In the genomic region with DNA sequence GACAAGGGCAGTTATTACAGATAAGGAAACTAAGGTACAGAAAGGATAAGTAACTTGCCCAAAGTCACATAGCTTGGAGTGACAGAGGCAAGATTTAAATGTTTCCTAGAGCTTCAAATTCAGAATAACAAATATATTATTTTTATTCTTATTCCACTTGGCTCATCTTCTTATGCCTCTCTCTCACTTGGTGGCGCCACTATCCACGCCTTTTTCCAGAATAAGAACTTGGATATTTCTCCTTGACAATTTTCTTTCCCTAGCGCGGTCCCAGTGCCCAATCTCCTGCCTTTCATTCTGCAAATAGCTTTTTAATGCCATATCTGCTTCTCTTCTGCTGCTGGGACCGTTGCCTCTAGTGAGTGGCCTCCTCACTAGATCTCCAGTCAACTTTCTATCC, we compare ENCODE assay signal across 1 cellular context.
TF ChIP-seq lines count a peak whose summit lies in the region.

No MANE protein-coding gene starts in this region.

TF ChIP-seq in HCT116, 20 proteins besides CTCF, POLR2A, EP300 and RAD21 (continued from another document):
- TF ChIP-seq, protein P1, sequence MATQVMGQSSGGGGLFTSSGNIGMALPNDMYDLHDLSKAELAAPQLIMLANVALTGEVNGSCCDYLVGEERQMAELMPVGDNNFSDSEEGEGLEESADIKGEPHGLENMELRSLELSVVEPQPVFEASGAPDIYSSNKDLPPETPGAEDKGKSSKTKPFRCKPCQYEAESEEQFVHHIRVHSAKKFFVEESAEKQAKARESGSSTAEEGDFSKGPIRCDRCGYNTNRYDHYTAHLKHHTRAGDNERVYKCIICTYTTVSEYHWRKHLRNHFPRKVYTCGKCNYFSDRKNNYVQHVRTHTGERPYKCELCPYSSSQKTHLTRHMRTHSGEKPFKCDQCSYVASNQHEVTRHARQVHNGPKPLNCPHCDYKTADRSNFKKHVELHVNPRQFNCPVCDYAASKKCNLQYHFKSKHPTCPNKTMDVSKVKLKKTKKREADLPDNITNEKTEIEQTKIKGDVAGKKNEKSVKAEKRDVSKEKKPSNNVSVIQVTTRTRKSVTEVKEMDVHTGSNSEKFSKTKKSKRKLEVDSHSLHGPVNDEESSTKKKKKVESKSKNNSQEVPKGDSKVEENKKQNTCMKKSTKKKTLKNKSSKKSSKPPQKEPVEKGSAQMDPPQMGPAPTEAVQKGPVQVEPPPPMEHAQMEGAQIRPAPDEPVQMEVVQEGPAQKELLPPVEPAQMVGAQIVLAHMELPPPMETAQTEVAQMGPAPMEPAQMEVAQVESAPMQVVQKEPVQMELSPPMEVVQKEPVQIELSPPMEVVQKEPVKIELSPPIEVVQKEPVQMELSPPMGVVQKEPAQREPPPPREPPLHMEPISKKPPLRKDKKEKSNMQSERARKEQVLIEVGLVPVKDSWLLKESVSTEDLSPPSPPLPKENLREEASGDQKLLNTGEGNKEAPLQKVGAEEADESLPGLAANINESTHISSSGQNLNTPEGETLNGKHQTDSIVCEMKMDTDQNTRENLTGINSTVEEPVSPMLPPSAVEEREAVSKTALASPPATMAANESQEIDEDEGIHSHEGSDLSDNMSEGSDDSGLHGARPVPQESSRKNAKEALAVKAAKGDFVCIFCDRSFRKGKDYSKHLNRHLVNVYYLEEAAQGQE (IDR thresholded peaks at IDR 0.05; ENCODE audit: low read depth): no peak
- TF ChIP-seq SRF (IDR thresholded peaks at IDR 0.05; ENCODE audit: low read depth) (no peak), EZH2 (IDR thresholded peaks at IDR 0.05) (no peak), EGR1 (IDR thresholded peaks at IDR 0.05; ENCODE audit: low read depth) (no peak), TCF7L2 (IDR thresholded peaks at IDR 0.05; ENCODE audit: borderline replicate concordance, extremely low read depth, insufficient read depth, insufficient read length) (no peak), EZH2phosphoT487 (IDR thresholded peaks at IDR 0.05; ENCODE audit: borderline replicate concordance) (no peak), SP1 (IDR thresholded peaks at IDR 0.05; ENCODE audit: low read depth) (no peak), CBX3 (IDR thresholded peaks at IDR 0.05; ENCODE audit: low read depth) (no peak), FOSL1 (IDR thresholded peaks at IDR 0.05; ENCODE audit: low read depth) (no peak), YY1 (IDR thresholded peaks at IDR 0.05; ENCODE audit: extremely low read depth, insufficient replicate concordance, low read depth, low read length) (no peak), SIN3A (IDR thresholded peaks at IDR 0.05; ENCODE audit: low read depth) (no peak), JUND (IDR thresholded peaks at IDR 0.05) (no peak)
- TF ChIP-seq, protein P2, sequence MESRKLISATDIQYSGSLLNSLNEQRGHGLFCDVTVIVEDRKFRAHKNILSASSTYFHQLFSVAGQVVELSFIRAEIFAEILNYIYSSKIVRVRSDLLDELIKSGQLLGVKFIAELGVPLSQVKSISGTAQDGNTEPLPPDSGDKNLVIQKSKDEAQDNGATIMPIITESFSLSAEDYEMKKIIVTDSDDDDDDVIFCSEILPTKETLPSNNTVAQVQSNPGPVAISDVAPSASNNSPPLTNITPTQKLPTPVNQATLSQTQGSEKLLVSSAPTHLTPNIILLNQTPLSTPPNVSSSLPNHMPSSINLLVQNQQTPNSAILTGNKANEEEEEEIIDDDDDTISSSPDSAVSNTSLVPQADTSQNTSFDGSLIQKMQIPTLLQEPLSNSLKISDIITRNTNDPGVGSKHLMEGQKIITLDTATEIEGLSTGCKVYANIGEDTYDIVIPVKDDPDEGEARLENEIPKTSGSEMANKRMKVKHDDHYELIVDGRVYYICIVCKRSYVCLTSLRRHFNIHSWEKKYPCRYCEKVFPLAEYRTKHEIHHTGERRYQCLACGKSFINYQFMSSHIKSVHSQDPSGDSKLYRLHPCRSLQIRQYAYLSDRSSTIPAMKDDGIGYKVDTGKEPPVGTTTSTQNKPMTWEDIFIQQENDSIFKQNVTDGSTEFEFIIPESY (IDR thresholded peaks at IDR 0.05; ENCODE audit: extremely low read depth, insufficient replicate concordance, low read length): no peak
- TF ChIP-seq, protein P3, sequence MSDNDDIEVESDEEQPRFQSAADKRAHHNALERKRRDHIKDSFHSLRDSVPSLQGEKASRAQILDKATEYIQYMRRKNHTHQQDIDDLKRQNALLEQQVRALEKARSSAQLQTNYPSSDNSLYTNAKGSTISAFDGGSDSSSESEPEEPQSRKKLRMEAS (IDR thresholded peaks at IDR 0.05): no peak
